1 cellular context compared by ENCODE assay signal in the genomic region with DNA sequence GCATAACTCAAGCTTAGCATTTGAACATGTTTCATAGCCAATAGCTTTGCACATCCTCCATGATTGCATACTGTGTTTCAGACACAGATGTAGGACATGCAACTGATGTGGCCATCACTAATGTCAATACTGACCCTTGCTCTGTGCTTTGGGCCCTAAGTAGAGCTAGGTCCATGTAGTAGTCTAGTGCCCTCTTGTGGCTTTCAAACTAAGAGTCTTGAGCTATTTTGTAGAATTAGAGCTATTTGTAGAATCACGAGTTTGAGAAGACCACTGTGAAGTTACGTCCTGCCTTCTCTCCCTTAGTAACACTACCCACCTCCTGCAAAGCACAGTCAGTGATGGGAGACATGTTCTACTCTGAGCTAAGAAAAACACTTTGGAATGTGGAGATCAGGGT.
TF ChIP-seq lines count a peak whose summit lies in the region.

No MANE protein-coding gene starts in this region.

TF ChIP-seq in HepG2, 621 proteins besides CTCF, POLR2A, EP300 and RAD21 (continued from another document and continues in another):
- TF ChIP-seq HNF4A (CRISPR knock-in tag; IDR thresholded peaks at IDR 0.05) = peak; percentile 54
- no peak for TF ChIP-seq SATB2 (CRISPR knock-in tag; IDR thresholded peaks at IDR 0.05)
- no peak for TF ChIP-seq U2AF1 (optimal IDR thresholded peaks at IDR 0.05; ENCODE audit: low read depth, low read length)
- no peak for TF ChIP-seq SIX1 (CRISPR knock-in tag; IDR thresholded peaks at IDR 0.05; ENCODE audit: borderline replicate concordance)
- TF ChIP-seq XRCC5 (optimal IDR thresholded peaks at IDR 0.05; ENCODE audit: low read length) = no peak
- TF ChIP-seq, protein P1, sequence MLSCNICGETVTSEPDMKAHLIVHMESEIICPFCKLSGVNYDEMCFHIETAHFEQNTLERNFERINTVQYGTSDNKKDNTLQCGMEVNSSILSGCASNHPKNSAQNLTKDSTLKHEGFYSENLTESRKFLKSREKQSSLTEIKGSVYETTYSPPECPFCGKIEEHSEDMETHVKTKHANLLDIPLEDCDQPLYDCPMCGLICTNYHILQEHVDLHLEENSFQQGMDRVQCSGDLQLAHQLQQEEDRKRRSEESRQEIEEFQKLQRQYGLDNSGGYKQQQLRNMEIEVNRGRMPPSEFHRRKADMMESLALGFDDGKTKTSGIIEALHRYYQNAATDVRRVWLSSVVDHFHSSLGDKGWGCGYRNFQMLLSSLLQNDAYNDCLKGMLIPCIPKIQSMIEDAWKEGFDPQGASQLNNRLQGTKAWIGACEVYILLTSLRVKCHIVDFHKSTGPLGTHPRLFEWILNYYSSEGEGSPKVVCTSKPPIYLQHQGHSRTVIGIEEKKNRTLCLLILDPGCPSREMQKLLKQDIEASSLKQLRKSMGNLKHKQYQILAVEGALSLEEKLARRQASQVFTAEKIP (CRISPR knock-in tag; IDR thresholded peaks at IDR 0.05; ENCODE audit: borderline replicate concordance) = no peak
- peak; percentile 72 for TF ChIP-seq STAG1 (CRISPR knock-in tag; IDR thresholded peaks at IDR 0.05)
- TF ChIP-seq, protein P2, sequence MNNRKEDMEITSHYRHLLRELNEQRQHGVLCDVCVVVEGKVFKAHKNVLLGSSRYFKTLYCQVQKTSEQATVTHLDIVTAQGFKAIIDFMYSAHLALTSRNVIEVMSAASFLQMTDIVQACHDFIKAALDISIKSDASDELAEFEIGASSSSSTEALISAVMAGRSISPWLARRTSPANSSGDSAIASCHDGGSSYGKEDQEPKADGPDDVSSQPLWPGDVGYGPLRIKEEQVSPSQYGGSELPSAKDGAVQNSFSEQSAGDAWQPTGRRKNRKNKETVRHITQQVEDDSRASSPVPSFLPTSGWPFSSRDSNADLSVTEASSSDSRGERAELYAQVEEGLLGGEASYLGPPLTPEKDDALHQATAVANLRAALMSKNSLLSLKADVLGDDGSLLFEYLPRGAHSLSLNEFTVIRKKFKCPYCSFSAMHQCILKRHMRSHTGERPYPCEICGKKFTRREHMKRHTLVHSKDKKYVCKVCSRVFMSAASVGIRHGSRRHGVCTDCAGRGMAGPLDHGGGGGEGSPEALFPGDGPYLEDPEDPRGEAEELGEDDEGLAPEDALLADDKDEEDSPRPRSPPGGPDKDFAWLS (CRISPR knock-in tag; IDR thresholded peaks at IDR 0.05; ENCODE audit: borderline replicate concordance) = no peak
- TF ChIP-seq PLRG1 (conservative IDR thresholded peaks at IDR 0.05) = no peak
- TF ChIP-seq ATF7-NPFF (CRISPR knock-in tag; IDR thresholded peaks at IDR 0.05; ENCODE audit: low read depth) = no peak
- no peak for TF ChIP-seq SPEN (CRISPR knock-in tag; IDR thresholded peaks at IDR 0.05; ENCODE audit: low read depth)
- no peak for TF ChIP-seq TCF12 (IDR thresholded peaks at IDR 0.05)
- TF ChIP-seq TCF12 (CRISPR knock-in tag; IDR thresholded peaks at IDR 0.05) = no peak
- no peak for TF ChIP-seq PITX1 (CRISPR knock-in tag; IDR thresholded peaks at IDR 0.05)
- no peak for TF ChIP-seq FOXA1 (IDR thresholded peaks at IDR 0.05)
- peak; percentile 56 for TF ChIP-seq FOXA1 (CRISPR knock-in tag; IDR thresholded peaks at IDR 0.05)
- TF ChIP-seq XBP1 (CRISPR knock-in tag; IDR thresholded peaks at IDR 0.05) = no peak
- no peak for TF ChIP-seq ZFYVE20 (CRISPR knock-in tag; IDR thresholded peaks at IDR 0.05; ENCODE audit: borderline replicate concordance, low read depth)
- no peak for TF ChIP-seq ZFY (CRISPR knock-in tag; IDR thresholded peaks at IDR 0.05)
- no peak for TF ChIP-seq KLF13 (CRISPR knock-in tag; IDR thresholded peaks at IDR 0.05)
- peak; percentile 81 for TF ChIP-seq SMC3 (IDR thresholded peaks at IDR 0.05; ENCODE audit: low read length)
- TF ChIP-seq, protein P3, sequence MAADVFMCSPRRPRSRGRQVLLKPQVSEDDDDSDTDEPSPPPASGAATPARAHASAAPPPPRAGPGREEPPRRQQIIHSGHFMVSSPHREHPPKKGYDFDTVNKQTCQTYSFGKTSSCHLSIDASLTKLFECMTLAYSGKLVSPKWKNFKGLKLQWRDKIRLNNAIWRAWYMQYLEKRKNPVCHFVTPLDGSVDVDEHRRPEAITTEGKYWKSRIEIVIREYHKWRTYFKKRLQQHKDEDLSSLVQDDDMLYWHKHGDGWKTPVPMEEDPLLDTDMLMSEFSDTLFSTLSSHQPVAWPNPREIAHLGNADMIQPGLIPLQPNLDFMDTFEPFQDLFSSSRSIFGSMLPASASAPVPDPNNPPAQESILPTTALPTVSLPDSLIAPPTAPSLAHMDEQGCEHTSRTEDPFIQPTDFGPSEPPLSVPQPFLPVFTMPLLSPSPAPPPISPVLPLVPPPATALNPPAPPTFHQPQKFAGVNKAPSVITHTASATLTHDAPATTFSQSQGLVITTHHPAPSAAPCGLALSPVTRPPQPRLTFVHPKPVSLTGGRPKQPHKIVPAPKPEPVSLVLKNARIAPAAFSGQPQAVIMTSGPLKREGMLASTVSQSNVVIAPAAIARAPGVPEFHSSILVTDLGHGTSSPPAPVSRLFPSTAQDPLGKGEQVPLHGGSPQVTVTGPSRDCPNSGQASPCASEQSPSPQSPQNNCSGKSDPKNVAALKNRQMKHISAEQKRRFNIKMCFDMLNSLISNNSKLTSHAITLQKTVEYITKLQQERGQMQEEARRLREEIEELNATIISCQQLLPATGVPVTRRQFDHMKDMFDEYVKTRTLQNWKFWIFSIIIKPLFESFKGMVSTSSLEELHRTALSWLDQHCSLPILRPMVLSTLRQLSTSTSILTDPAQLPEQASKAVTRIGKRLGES (CRISPR knock-in tag; IDR thresholded peaks at IDR 0.05; ENCODE audit: borderline replicate concordance) = no peak
- no peak for TF ChIP-seq ASH2L (IDR thresholded peaks at IDR 0.05; ENCODE audit: insufficient read length, low read depth, low read length)
- no peak for TF ChIP-seq NR2F1 (CRISPR knock-in tag; IDR thresholded peaks at IDR 0.05)
- no peak for TF ChIP-seq ZBTB21 (CRISPR knock-in tag; IDR thresholded peaks at IDR 0.05)
- TF ChIP-seq ZFP36L2 (CRISPR knock-in tag; IDR thresholded peaks at IDR 0.05) = no peak
- no peak for TF ChIP-seq KAT7 (CRISPR knock-in tag; IDR thresholded peaks at IDR 0.05; ENCODE audit: borderline replicate concordance)
- no peak for TF ChIP-seq MEIS2 (CRISPR knock-in tag; IDR thresholded peaks at IDR 0.05)
- TF ChIP-seq, protein P4, sequence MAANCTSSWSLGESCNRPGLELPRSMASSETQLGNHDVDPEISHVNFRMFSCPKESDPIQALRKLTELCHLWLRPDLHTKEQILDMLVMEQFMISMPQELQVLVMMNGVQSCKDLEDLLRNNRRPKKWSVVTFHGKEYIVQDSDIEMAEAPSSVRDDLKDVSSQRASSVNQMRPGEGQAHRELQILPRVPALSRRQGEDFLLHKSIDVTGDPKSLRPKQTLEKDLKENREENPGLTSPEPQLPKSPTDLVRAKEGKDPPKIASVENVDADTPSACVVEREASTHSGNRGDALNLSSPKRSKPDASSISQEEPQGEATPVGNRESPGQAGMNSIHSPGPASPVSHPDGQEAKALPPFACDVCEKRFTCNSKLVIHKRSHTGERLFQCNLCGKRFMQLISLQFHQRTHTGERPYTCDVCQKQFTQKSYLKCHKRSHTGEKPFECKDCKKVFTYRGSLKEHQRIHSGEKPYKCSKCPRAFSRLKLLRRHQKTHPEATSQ (CRISPR knock-in tag; IDR thresholded peaks at IDR 0.05; ENCODE audit: borderline replicate concordance) = no peak
- no peak for TF ChIP-seq ZFP36L1 (CRISPR knock-in tag; IDR thresholded peaks at IDR 0.05)
- TF ChIP-seq CBX2 (IDR thresholded peaks at IDR 0.05; ENCODE audit: low read depth, low read length) = no peak
- no peak for TF ChIP-seq CBX2 (CRISPR knock-in tag; IDR thresholded peaks at IDR 0.05; ENCODE audit: low read depth)
- peak; percentile 86; the same call in 1 of the 2 replicates for TF ChIP-seq ZNF644 (CRISPR knock-in tag; IDR thresholded peaks at IDR 0.05; ENCODE audit: low read depth)
- TF ChIP-seq NCOA1 (CRISPR knock-in tag; IDR thresholded peaks at IDR 0.05) = no peak
- TF ChIP-seq, protein P5, sequence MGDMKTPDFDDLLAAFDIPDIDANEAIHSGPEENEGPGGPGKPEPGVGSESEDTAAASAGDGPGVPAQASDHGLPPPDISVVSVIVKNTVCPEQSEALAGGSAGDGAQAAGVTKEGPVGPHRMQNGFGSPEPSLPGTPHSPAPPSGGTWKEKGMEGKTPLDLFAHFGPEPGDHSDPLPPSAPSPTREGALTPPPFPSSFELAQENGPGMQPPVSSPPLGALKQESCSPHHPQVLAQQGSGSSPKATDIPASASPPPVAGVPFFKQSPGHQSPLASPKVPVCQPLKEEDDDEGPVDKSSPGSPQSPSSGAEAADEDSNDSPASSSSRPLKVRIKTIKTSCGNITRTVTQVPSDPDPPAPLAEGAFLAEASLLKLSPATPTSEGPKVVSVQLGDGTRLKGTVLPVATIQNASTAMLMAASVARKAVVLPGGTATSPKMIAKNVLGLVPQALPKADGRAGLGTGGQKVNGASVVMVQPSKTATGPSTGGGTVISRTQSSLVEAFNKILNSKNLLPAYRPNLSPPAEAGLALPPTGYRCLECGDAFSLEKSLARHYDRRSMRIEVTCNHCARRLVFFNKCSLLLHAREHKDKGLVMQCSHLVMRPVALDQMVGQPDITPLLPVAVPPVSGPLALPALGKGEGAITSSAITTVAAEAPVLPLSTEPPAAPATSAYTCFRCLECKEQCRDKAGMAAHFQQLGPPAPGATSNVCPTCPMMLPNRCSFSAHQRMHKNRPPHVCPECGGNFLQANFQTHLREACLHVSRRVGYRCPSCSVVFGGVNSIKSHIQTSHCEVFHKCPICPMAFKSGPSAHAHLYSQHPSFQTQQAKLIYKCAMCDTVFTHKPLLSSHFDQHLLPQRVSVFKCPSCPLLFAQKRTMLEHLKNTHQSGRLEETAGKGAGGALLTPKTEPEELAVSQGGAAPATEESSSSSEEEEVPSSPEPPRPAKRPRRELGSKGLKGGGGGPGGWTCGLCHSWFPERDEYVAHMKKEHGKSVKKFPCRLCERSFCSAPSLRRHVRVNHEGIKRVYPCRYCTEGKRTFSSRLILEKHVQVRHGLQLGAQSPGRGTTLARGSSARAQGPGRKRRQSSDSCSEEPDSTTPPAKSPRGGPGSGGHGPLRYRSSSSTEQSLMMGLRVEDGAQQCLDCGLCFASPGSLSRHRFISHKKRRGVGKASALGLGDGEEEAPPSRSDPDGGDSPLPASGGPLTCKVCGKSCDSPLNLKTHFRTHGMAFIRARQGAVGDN (CRISPR knock-in tag; IDR thresholded peaks at IDR 0.05) = no peak
- TF ChIP-seq STAT6 (CRISPR knock-in tag; IDR thresholded peaks at IDR 0.05; ENCODE audit: borderline replicate concordance) = no peak
- TF ChIP-seq TEAD3 (CRISPR knock-in tag; optimal IDR thresholded peaks at IDR 0.05; ENCODE audit: borderline replicate concordance) = no peak
- TF ChIP-seq NBN (conservative IDR thresholded peaks at IDR 0.05) = no peak
- TF ChIP-seq, protein P6, sequence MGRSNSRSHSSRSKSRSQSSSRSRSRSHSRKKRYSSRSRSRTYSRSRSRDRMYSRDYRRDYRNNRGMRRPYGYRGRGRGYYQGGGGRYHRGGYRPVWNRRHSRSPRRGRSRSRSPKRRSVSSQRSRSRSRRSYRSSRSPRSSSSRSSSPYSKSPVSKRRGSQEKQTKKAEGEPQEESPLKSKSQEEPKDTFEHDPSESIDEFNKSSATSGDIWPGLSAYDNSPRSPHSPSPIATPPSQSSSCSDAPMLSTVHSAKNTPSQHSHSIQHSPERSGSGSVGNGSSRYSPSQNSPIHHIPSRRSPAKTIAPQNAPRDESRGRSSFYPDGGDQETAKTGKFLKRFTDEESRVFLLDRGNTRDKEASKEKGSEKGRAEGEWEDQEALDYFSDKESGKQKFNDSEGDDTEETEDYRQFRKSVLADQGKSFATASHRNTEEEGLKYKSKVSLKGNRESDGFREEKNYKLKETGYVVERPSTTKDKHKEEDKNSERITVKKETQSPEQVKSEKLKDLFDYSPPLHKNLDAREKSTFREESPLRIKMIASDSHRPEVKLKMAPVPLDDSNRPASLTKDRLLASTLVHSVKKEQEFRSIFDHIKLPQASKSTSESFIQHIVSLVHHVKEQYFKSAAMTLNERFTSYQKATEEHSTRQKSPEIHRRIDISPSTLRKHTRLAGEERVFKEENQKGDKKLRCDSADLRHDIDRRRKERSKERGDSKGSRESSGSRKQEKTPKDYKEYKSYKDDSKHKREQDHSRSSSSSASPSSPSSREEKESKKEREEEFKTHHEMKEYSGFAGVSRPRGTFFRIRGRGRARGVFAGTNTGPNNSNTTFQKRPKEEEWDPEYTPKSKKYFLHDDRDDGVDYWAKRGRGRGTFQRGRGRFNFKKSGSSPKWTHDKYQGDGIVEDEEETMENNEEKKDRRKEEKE (IDR thresholded peaks at IDR 0.05) = no peak
- TF ChIP-seq MEF2D (CRISPR knock-in tag; IDR thresholded peaks at IDR 0.05) = no peak
- no peak for TF ChIP-seq ZNF724P (CRISPR knock-in tag; IDR thresholded peaks at IDR 0.05; ENCODE audit: borderline replicate concordance)
- no peak for TF ChIP-seq ZNF276 (CRISPR knock-in tag; IDR thresholded peaks at IDR 0.05; ENCODE audit: low read depth)
